ENCODE assay signal across 1 cellular context in the genomic region with DNA sequence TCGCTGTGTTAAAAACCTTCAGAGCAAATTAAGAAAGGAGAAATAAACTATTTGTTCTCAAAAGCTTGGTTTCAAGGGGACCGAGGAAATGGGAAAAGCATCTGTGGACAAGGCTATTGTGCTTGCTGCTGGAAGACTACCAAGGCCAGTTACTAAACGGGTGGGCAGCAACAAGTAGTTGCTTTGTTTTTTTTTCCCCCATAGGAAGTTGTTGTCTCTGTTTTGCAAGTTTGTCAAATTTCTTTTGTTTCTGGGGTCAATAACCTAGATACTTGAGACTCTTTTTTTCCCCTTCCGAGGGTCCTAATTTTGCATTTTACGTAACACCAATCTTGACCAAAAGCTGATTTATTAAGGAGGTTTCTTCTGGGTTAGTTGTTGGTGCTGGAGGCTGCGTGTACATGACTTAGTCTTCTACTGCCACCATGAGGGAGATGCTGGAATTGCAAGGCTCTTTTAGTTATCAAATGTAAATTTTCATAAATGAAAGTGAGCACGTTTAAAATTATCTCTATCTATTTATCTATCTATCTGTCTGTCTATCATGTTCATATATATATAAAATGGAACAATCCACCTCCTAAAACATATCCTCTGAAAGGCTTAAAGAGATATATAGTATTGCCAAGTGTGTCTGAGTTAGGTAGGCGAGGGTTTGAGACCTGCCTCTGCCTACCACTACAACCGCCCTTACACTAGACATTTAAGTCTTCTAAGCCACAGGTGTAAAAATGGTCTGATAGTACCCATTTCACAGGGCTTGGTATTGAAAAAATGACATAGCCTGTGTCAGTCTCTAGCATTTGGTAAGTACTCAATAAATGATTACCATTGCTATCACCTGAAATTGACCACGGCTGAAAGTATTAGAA.
A peak's percentile ranks its signal among the peaks of the same experiment; 100 is the strongest.
TF ChIP-seq lines count a peak whose summit lies in the region.

No MANE protein-coding gene starts in this region.

TF ChIP-seq in GM12878, 131 proteins besides CTCF, POLR2A, EP300 and RAD21 (continued from another document):
- TF ChIP-seq, protein P1, sequence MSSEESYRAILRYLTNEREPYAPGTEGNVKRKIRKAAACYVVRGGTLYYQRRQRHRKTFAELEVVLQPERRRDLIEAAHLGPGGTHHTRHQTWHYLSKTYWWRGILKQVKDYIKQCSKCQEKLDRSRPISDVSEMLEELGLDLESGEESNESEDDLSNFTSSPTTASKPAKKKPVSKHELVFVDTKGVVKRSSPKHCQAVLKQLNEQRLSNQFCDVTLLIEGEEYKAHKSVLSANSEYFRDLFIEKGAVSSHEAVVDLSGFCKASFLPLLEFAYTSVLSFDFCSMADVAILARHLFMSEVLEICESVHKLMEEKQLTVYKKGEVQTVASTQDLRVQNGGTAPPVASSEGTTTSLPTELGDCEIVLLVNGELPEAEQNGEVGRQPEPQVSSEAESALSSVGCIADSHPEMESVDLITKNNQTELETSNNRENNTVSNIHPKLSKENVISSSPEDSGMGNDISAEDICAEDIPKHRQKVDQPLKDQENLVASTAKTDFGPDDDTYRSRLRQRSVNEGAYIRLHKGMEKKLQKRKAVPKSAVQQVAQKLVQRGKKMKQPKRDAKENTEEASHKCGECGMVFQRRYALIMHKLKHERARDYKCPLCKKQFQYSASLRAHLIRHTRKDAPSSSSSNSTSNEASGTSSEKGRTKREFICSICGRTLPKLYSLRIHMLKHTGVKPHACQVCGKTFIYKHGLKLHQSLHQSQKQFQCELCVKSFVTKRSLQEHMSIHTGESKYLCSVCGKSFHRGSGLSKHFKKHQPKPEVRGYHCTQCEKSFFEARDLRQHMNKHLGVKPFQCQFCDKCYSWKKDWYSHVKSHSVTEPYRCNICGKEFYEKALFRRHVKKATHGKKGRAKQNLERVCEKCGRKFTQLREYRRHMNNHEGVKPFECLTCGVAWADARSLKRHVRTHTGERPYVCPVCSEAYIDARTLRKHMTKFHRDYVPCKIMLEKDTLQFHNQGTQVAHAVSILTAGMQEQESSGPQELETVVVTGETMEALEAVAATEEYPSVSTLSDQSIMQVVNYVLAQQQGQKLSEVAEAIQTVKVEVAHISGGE (CRISPR knock-in tag; IDR thresholded peaks at IDR 0.05) = no peak
- no peak for TF ChIP-seq CHD1 (IDR thresholded peaks at IDR 0.05; ENCODE audit: low read depth, low read length)
- TF ChIP-seq, protein P2, sequence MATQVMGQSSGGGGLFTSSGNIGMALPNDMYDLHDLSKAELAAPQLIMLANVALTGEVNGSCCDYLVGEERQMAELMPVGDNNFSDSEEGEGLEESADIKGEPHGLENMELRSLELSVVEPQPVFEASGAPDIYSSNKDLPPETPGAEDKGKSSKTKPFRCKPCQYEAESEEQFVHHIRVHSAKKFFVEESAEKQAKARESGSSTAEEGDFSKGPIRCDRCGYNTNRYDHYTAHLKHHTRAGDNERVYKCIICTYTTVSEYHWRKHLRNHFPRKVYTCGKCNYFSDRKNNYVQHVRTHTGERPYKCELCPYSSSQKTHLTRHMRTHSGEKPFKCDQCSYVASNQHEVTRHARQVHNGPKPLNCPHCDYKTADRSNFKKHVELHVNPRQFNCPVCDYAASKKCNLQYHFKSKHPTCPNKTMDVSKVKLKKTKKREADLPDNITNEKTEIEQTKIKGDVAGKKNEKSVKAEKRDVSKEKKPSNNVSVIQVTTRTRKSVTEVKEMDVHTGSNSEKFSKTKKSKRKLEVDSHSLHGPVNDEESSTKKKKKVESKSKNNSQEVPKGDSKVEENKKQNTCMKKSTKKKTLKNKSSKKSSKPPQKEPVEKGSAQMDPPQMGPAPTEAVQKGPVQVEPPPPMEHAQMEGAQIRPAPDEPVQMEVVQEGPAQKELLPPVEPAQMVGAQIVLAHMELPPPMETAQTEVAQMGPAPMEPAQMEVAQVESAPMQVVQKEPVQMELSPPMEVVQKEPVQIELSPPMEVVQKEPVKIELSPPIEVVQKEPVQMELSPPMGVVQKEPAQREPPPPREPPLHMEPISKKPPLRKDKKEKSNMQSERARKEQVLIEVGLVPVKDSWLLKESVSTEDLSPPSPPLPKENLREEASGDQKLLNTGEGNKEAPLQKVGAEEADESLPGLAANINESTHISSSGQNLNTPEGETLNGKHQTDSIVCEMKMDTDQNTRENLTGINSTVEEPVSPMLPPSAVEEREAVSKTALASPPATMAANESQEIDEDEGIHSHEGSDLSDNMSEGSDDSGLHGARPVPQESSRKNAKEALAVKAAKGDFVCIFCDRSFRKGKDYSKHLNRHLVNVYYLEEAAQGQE (IDR thresholded peaks at IDR 0.05; ENCODE audit: low read depth, low read length) = no peak
- TF ChIP-seq ZNF384 (IDR thresholded peaks at IDR 0.05; ENCODE audit: borderline replicate concordance, low read depth, low read length) = no peak
- no peak for TF ChIP-seq NFXL1 (IDR thresholded peaks at IDR 0.05; ENCODE audit: borderline replicate concordance)
- no peak for TF ChIP-seq BRCA1 (IDR thresholded peaks at IDR 0.05; ENCODE audit: low read depth, low read length)
- no peak for TF ChIP-seq TAF1 (IDR thresholded peaks at IDR 0.05; ENCODE audit: borderline replicate concordance, low read depth, low read length)
- TF ChIP-seq, protein P3, sequence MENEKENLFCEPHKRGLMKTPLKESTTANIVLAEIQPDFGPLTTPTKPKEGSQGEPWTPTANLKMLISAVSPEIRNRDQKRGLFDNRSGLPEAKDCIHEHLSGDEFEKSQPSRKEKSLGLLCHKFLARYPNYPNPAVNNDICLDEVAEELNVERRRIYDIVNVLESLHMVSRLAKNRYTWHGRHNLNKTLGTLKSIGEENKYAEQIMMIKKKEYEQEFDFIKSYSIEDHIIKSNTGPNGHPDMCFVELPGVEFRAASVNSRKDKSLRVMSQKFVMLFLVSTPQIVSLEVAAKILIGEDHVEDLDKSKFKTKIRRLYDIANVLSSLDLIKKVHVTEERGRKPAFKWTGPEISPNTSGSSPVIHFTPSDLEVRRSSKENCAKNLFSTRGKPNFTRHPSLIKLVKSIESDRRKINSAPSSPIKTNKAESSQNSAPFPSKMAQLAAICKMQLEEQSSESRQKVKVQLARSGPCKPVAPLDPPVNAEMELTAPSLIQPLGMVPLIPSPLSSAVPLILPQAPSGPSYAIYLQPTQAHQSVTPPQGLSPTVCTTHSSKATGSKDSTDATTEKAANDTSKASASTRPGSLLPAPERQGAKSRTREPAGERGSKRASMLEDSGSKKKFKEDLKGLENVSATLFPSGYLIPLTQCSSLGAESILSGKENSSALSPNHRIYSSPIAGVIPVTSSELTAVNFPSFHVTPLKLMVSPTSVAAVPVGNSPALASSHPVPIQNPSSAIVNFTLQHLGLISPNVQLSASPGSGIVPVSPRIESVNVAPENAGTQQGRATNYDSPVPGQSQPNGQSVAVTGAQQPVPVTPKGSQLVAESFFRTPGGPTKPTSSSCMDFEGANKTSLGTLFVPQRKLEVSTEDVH (IDR thresholded peaks at IDR 0.05; ENCODE audit: low read depth, partially characterized antibody) = no peak
- TF ChIP-seq PAX8 (IDR thresholded peaks at IDR 0.05) = no peak
- TF ChIP-seq SMC3 (IDR thresholded peaks at IDR 0.05; ENCODE audit: borderline replicate concordance, low read length) = peak; percentile 96
- no peak for TF ChIP-seq NFIC (IDR thresholded peaks at IDR 0.05; ENCODE audit: low read depth, low read length)
- no peak for TF ChIP-seq HCFC1 (IDR thresholded peaks at IDR 0.05; ENCODE audit: low read length)
- TF ChIP-seq, protein P4, sequence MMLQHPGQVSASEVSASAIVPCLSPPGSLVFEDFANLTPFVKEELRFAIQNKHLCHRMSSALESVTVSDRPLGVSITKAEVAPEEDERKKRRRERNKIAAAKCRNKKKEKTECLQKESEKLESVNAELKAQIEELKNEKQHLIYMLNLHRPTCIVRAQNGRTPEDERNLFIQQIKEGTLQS (IDR thresholded peaks at IDR 0.05; ENCODE audit: borderline replicate concordance, extremely low read depth, low read depth, low read length) = no peak
- no peak for TF ChIP-seq HDGF (IDR thresholded peaks at IDR 0.05)
- no peak for TF ChIP-seq GATAD2B (conservative IDR thresholded peaks at IDR 0.05; ENCODE audit: low read depth)
- no peak for TF ChIP-seq ZNF217 (IDR thresholded peaks at IDR 0.05)
- 0 out of 2 replicates have a peak, but pooled peaks have one; percentile 17 for TF ChIP-seq NBN (IDR thresholded peaks at IDR 0.05)
- TF ChIP-seq BHLHE40 (IDR thresholded peaks at IDR 0.05; ENCODE audit: borderline replicate concordance in 1 of 2, low read depth in 2 of 2, low read length in 1 of 2) = 0 out of 4 replicates have a peak, but pooled peaks of 1 of the 2 experiments have one; percentile 21
